Comparison of ENCODE assay signal across 21 cellular contexts in genomic region chr9:131162886-131163285, GRCh38.
"Had no signal": no experiment of that assay in that cellular context is flagged by ENCODE, and none has a peak within 500 bp of the region (broad histone marks: within the 10 kb centered on the region; RNA-seq: fewer than 3 reads in every experiment).

No MANE protein-coding gene starts in this region.

- H3K4me3 ChIP-seq: esophagus muscularis mucosa, gastrocnemius medialis, lung, psoas muscle, right lobe of liver, tibial artery, upper lobe of left lung, uterus had no signal

- H3K27ac Mint-ChIP-seq: immature natural killer cell; nephron progenitor cell; stimulated activated memory B cell treated with anti-CD40 and anti-IgM and Interleukin-4, amounts not matched to agents 10 μg/mL and 1 μg/mL and 100 μg/mL, for 72 hours; stimulated activated naive CD8-positive, alpha-beta T cell treated with anti-CD3 and anti-CD28 coated beads, Interleukin-15, Interleukin-2, amounts not matched to agents 100 ng/mL and 50 ng/mL, for 24 hours had no signal

- H3K9me3 Mint-ChIP-seq: immature natural killer cell; naive thymus-derived CD4-positive, alpha-beta T cell; nephron progenitor cell; stimulated activated memory B cell treated with anti-CD40 and anti-IgM and Interleukin-4, amounts not matched to agents 10 μg/mL and 1 μg/mL and 100 μg/mL, for 72 hours; stimulated activated naive CD8-positive, alpha-beta T cell treated with anti-CD3 and anti-CD28 coated beads, Interleukin-15, Interleukin-2, amounts not matched to agents 100 ng/mL and 50 ng/mL, for 24 hours had no signal

- H3K4me1 Mint-ChIP-seq: immature natural killer cell; nephron progenitor cell; stimulated activated memory B cell treated with anti-CD40 and anti-IgM and Interleukin-4, amounts not matched to agents 10 μg/mL and 1 μg/mL and 100 μg/mL, for 72 hours had no signal

- H3K4me3 Mint-ChIP-seq: immature natural killer cell; naive thymus-derived CD4-positive, alpha-beta T cell; nephron progenitor cell; stimulated activated memory B cell treated with anti-CD40 and anti-IgM and Interleukin-4, amounts not matched to agents 10 μg/mL and 1 μg/mL and 100 μg/mL, for 72 hours; stimulated activated naive CD8-positive, alpha-beta T cell treated with anti-CD3 and anti-CD28 coated beads, Interleukin-15, Interleukin-2, amounts not matched to agents 100 ng/mL and 50 ng/mL, for 24 hours had no signal

- H3K27me3 ChIP-seq: esophagus muscularis mucosa, gastrocnemius medialis, neutrophil, right lobe of liver, tibial artery, upper lobe of left lung, uterus had no signal

- DNase-seq: effector memory CD4-positive, alpha-beta T cell; gastrocnemius medialis; immature natural killer cell; left cardiac atrium; left ventricle myocardium superior; naive thymus-derived CD4-positive, alpha-beta T cell; nephron progenitor cell; psoas muscle; retina; right lobe of liver; stimulated activated CD4-positive, alpha-beta T cell treated with anti-CD3 and anti-CD28 coated beads, Interleukin-4, amount 100 ng/mL, for 1 hour; stimulated activated CD8-positive, alpha-beta memory T cell treated with anti-CD3 and anti-CD28 coated beads, Interleukin-4, amount 100 ng/mL, for 48 hours; tibial artery; upper lobe of left lung; uterus had no signal

- H3K4me1 ChIP-seq: esophagus muscularis mucosa, psoas muscle, tibial artery, uterus had no signal

- ATAC-seq: gastrocnemius medialis; left cardiac atrium; left ventricle myocardium superior; naive thymus-derived CD4-positive, alpha-beta T cell; psoas muscle; right lobe of liver; stimulated activated memory B cell treated with anti-CD40 and anti-IgM and Interleukin-4, amounts not matched to agents 10 μg/mL and 1 μg/mL and 100 μg/mL, for 72 hours had no signal

- H3K9me3 ChIP-seq: esophagus muscularis mucosa, gastrocnemius medialis, neutrophil, psoas muscle, right lobe of liver, tibial artery, upper lobe of left lung, uterus had no signal

- H3K27me3 Mint-ChIP-seq: naive thymus-derived CD4-positive, alpha-beta T cell; stimulated activated memory B cell treated with anti-CD40 and anti-IgM and Interleukin-4, amounts not matched to agents 10 μg/mL and 1 μg/mL and 100 μg/mL, for 72 hours; stimulated activated naive CD8-positive, alpha-beta T cell treated with anti-CD3 and anti-CD28 coated beads, Interleukin-15, Interleukin-2, amounts not matched to agents 100 ng/mL and 50 ng/mL, for 24 hours had no signal

- H3K36me3 ChIP-seq: uterus had no signal

- H3K27ac ChIP-seq: epithelial cell of prostate, esophagus muscularis mucosa, gastrocnemius medialis, neutrophil, psoas muscle, right lobe of liver, tibial artery, upper lobe of left lung, uterus had no signal
